20 cellular contexts compared by ENCODE assay signal in the genomic region with DNA sequence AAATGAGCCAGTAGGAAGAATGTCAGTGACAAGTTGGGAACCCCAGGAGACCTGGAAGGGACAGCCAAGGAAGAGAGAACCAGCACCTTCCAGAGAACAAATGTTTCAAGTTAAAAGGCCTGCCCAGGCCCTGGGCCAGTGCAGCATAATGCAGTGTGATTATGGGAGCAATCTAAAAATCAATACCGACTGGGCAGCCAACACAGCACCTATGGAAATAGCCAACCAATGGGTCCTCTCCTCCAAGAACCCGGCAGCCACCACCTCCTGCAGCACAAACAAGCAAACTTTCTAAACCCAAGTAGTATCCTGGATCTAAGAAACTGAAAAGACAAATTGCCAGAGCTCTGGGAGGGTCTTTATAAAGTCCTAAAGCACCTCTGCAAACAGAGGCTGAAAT.
DNase-seq lines count a peak whose midpoint lies in the region; ATAC-seq and TF ChIP-seq lines count a peak whose summit lies in the region.
"Had no signal": no experiment of that assay in that cellular context is flagged by ENCODE, and none has a peak within 500 bp of the region (broad histone marks: within the 10 kb centered on the region; RNA-seq: fewer than 3 reads in every experiment).

No MANE protein-coding gene starts in this region.

- H3K27me3 ChIP-seq in body of pancreas (no peaks in the 10 kb centered on the region), neural cell (ENCODE audit: insufficient read depth, low read depth, low read length) (no peaks in the 10 kb centered on the region), Caco-2 (replicated peaks; ENCODE audit: control insufficient read depth, insufficient read depth, low read length) (no peaks in the 10 kb centered on the region)
- H3K27me3 ChIP-seq: Peyer's patch had no signal

- H3K79me2 ChIP-seq in neural cell (replicated peaks; ENCODE audit: insufficient read depth, low read length), result no peaks in the 10 kb centered on the region

- peaks cover 58% of the 10 kb centered on the region for H3K4me1 Mint-ChIP-seq in Caco-2 (ENCODE audit: low read depth, unreplicated experiment)

- TF ChIP-seq POLR2A in body of pancreas (IDR thresholded peaks at IDR 0.05), result no peak

- no peak for TF ChIP-seq RAD21 in neural cell (conservative IDR thresholded peaks at IDR 0.05)

- no peaks in the 10 kb centered on the region for H3K9me3 Mint-ChIP-seq in Caco-2 (ENCODE audit: unreplicated experiment)
- H3K9me3 Mint-ChIP-seq: CD14-positive monocyte had no signal

- no peaks in the 10 kb centered on the region for H4K20me1 ChIP-seq in neural cell (ENCODE audit: insufficient read depth)

- H3K27ac ChIP-seq in body of pancreas (peak overlapping the region; percentile 43 to 86 (median 79)), neural cell (ENCODE audit: low read length) (peak overlapping the region; percentile 85), temporal lobe (ENCODE audit: low read depth, low read length) (peak overlapping the region; percentile 93)
- H3K27ac ChIP-seq: 22Rv1, Peyer's patch, SK-N-MC had no signal

- no TSS peak for BruUV-seq in Caco-2 (replicated peaks; lab: Mats Ljungman, UMichigan)

- no peaks in the 10 kb centered on the region for H3K27me3 Mint-ChIP-seq in Caco-2 (ENCODE audit: insufficient read depth, unreplicated experiment)

- H3K9me3 ChIP-seq in body of pancreas (no peaks in the 10 kb centered on the region), neural cell (ENCODE audit: low read length) (no peaks in the 10 kb centered on the region), Caco-2 (no peaks in the 10 kb centered on the region)
- H3K9me3 ChIP-seq: Peyer's patch had no signal

- H3K4me3 ChIP-seq in body of pancreas (no peak overlapping the region), neural cell (ENCODE audit: low read length) (no peak overlapping the region), Caco-2 (ENCODE audit: low read depth, low read length) (no peak overlapping the region)
- H3K4me3 ChIP-seq: Peyer's patch, SK-N-MC had no signal

- H3K4me2 ChIP-seq in neural cell (ENCODE audit: low read length), result no peak overlapping the region

- H3K36me3 ChIP-seq in body of pancreas (replicated peaks in 1 of 2; ENCODE audit: insufficient read depth in 1 of 2, low read depth in 2 of 2) (no peaks in the 10 kb centered on the region), neural cell (ENCODE audit: insufficient read depth, low read length) (no peaks in the 10 kb centered on the region), Caco-2 (ENCODE audit: control insufficient read depth, insufficient read depth, low read length) (no peaks in the 10 kb centered on the region)
- H3K36me3 ChIP-seq: Peyer's patch had no signal

- intact Hi-C loops in body of pancreas (cut with DNase I) (loop anchor here (10.0 kb wide), 1 partner anchor 136 kb away; no protein-coding TSS in a partner anchor), Caco-2 (cut with micrococcal nuclease; ENCODE audit: unreplicated experiment) (no loop called here)

- H3K9ac ChIP-seq in neural cell (ENCODE audit: low read length), result no peak overlapping the region

- no peaks in the 10 kb centered on the region for H3K36me3 Mint-ChIP-seq in Caco-2 (ENCODE audit: insufficient read depth, unreplicated experiment)
- H3K36me3 Mint-ChIP-seq: CD14-positive monocyte had no signal

- CTCF ChIA-PET in Caco-2 (lab: Charles Lee), result interaction anchor here (0.7 kb wide), 1 partner anchor 7 kb away, joined by 3 read pairs; no protein-coding TSS in a partner anchor

- peaks cover 5% of the 10 kb centered on the region for H3F3A ChIP-seq in neural cell (ENCODE audit: insufficient read depth, low read length, poor library complexity, severe bottlenecking)

- no peaks in the 10 kb centered on the region for H3K9me2 ChIP-seq in neural cell (ENCODE audit: insufficient read depth, low read length)

- TF ChIP-seq EP300 in neural cell (conservative IDR thresholded peaks at IDR 0.05; ENCODE audit: poor library complexity, severe bottlenecking), result no peak

- DNase-seq in NCI-H2227 (lab: John Stamatoyannopoulos, UW; ENCODE audit: unreplicated experiment), result peak; percentile 31
- no peak for DNase-seq in NCI-H2227 treated with DMSO at 0.1 percent for 48 hours (lab: John Stamatoyannopoulos, UW)
- DNase-seq in body of pancreas, result peak; percentile 53 to 75 (median 72)
- no peak for DNase-seq in Caco-2
- DNase-seq: DMS153; GDM1; KBM-7; NCI-H187 treated with DMSO at 0.1 percent for 48 hours; NCI-H345; NCI-H524 treated with DMSO at 0.1 percent for 48 hours; NK-92 treated with Interleukin-12 subunit alpha and Interleukin-12 subunit beta, amount 100 ng/mL, for 24 hours; Peyer's patch had no signal

- POLR2A ChIA-PET in Caco-2 (lab: Charles Lee), result interaction anchor here (0.9 kb wide), 1 partner anchor 110 kb away, joined by 4 read pairs; a partner anchor contains a TSS

- peaks cover 99% of the 10 kb centered on the region for H3K4me1 ChIP-seq in body of pancreas
- peaks cover 59% of the 10 kb centered on the region for H3K4me1 ChIP-seq in Caco-2

- H3K27ac Mint-ChIP-seq in Caco-2 (ENCODE audit: unreplicated experiment), result no peak overlapping the region

- TF ChIP-seq CTCF in body of pancreas (IDR thresholded peaks at IDR 0.05), result no peak
- TF ChIP-seq CTCF in neural cell (IDR thresholded peaks at IDR 0.05; ENCODE audit: poor library complexity, severe bottlenecking), result no peak
- no peak for TF ChIP-seq CTCF in Caco-2 (IDR thresholded peaks at IDR 0.05; ENCODE audit: insufficient read depth in 1 of 2, low read depth in 1 of 2, low read length in 1 of 2, severe bottlenecking in 1 of 2, unreplicated experiment in 1 of 2)

- H3K4me3 Mint-ChIP-seq in Caco-2 (ENCODE audit: unreplicated experiment), result no peak overlapping the region

- ATAC-seq in body of pancreas (peak; percentile 41), HG03196 (IDR thresholded peaks at IDR 0.05; ENCODE audit: unreplicated experiment) (no peak), GM21526 (IDR thresholded peaks at IDR 0.05; ENCODE audit: low FRiP score, unreplicated experiment) (no peak)
- ATAC-seq: Right ventricle myocardium inferior had no signal

- WGBS in body of pancreas, 2 donors, result 0 to 15% methylated on average over 2 of the region's 2 CpGs

- no peak overlapping the region for H2AFZ ChIP-seq in neural cell (ENCODE audit: low read depth, low read length)

TF ChIP-seq in neural cell, 6 proteins besides CTCF, POLR2A, EP300 and RAD21:
- no peak for TF ChIP-seq EZH2 (IDR thresholded peaks at IDR 0.05; ENCODE audit: borderline replicate concordance, insufficient read depth, low read length, poor library complexity, severe bottlenecking)

Comparison
In these comparisons a context has a peak if more than half of its experiments do, and no peak if none do; other contexts are left out.
1. DNase-seq: peak in NCI-H2227 (single experiment) and body of pancreas (4 of 4); none in NCI-H2227 treated with DMSO at 0.1 percent for 48 hours (single experiment) and Caco-2 (0 of 2).
2. Peak in every context shown above with its lines, with median percentiles within 50 percentile points of each other: H3K27ac ChIP-seq.